Comparison of ENCODE assay signal across 1 cellular context in genomic region chr20:32563311-32564272, GRCh38.
TF ChIP-seq lines count a peak whose summit lies in the region.

No MANE protein-coding gene starts in this region.

TF ChIP-seq in HepG2, 621 proteins besides CTCF, POLR2A, EP300 and RAD21 (continues in another document):
- no peak for TF ChIP-seq TBL1XR1 (IDR thresholded peaks at IDR 0.05; ENCODE audit: borderline replicate concordance, low read length, partially characterized antibody)
- TF ChIP-seq TBX3 (IDR thresholded peaks at IDR 0.05; ENCODE audit: borderline replicate concordance), result no peak
- no peak for TF ChIP-seq ZNF800 (CRISPR knock-in tag; IDR thresholded peaks at IDR 0.05)
- TF ChIP-seq ZBTB49 (CRISPR knock-in tag; IDR thresholded peaks at IDR 0.05; ENCODE audit: borderline replicate concordance), result no peak
- TF ChIP-seq ZSCAN9 (CRISPR knock-in tag; IDR thresholded peaks at IDR 0.05; ENCODE audit: borderline replicate concordance), result no peak
- 0 out of 2 replicates have a peak, but pooled peaks have one; percentile 12 for TF ChIP-seq MYC (CRISPR knock-in tag; IDR thresholded peaks at IDR 0.05; ENCODE audit: borderline replicate concordance)
- no peak for TF ChIP-seq ZBTB40 (IDR thresholded peaks at IDR 0.05)
- peak; percentile 27; the same call in 1 of the 2 replicates for TF ChIP-seq ZBTB40 (CRISPR knock-in tag; IDR thresholded peaks at IDR 0.05)
- TF ChIP-seq ZFP36L2 (CRISPR knock-in tag; IDR thresholded peaks at IDR 0.05), result no peak
- no peak for TF ChIP-seq HOXA3 (CRISPR knock-in tag; IDR thresholded peaks at IDR 0.05)
- TF ChIP-seq ZNF256 (CRISPR knock-in tag; conservative IDR thresholded peaks at IDR 0.05), result no peak
- TF ChIP-seq ZNF407 (CRISPR knock-in tag; IDR thresholded peaks at IDR 0.05; ENCODE audit: not compliant biosample characterization), result no peak
- TF ChIP-seq PAWR (CRISPR knock-in tag; IDR thresholded peaks at IDR 0.05; ENCODE audit: borderline replicate concordance), result no peak
- no peak for TF ChIP-seq ZSCAN5A (CRISPR knock-in tag; IDR thresholded peaks at IDR 0.05; ENCODE audit: borderline replicate concordance)
- no peak for TF ChIP-seq NPAS2 (CRISPR knock-in tag; IDR thresholded peaks at IDR 0.05; ENCODE audit: borderline replicate concordance)
- TF ChIP-seq ZBTB39 (CRISPR knock-in tag; IDR thresholded peaks at IDR 0.05), result no peak
- TF ChIP-seq ZNF207 (IDR thresholded peaks at IDR 0.05; ENCODE audit: borderline replicate concordance), result no peak
- no peak for TF ChIP-seq HNRNPUL1 (IDR thresholded peaks at IDR 0.05; ENCODE audit: low read depth, low read length)
- TF ChIP-seq MLX (CRISPR knock-in tag; IDR thresholded peaks at IDR 0.05), result no peak
